1 cellular context compared by ENCODE assay signal in the genomic region with DNA sequence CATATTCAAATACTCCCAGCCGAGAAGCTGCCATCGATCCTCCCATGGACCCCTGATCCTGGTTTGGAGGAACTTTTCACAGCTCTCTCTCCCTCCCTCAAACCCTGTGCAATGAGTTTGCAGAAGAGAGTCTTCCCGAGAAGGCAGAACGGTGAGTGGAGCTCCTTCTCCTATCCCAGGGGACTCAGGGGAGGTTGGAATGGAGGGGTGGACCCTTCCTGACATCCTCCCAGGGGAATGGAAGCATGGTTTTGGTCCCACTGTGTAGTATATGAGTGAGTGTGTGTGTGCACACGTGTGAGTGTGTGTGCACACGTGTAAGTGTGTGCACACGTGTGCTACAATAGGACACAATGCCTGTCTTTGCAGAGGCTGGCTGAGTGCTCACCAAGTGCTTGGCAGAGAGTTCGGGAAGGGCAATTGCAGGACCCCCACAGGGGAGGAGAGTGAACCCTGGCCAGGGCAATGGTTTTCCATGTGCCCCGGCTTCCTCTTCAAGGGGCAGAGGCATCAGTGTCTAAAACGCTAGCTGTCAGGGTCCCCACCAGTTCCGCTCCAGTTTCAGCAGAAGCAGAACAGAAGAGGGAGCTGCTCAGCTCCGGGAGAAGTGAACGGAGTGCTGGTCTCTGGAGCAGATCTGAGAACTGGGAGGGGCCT.
TF ChIP-seq lines count a peak whose summit lies in the region.

No MANE protein-coding gene starts in this region.

TF ChIP-seq in SK-N-SH, 30 proteins besides CTCF, POLR2A, EP300 and RAD21 (continued from another document):
- TF ChIP-seq, protein P1, sequence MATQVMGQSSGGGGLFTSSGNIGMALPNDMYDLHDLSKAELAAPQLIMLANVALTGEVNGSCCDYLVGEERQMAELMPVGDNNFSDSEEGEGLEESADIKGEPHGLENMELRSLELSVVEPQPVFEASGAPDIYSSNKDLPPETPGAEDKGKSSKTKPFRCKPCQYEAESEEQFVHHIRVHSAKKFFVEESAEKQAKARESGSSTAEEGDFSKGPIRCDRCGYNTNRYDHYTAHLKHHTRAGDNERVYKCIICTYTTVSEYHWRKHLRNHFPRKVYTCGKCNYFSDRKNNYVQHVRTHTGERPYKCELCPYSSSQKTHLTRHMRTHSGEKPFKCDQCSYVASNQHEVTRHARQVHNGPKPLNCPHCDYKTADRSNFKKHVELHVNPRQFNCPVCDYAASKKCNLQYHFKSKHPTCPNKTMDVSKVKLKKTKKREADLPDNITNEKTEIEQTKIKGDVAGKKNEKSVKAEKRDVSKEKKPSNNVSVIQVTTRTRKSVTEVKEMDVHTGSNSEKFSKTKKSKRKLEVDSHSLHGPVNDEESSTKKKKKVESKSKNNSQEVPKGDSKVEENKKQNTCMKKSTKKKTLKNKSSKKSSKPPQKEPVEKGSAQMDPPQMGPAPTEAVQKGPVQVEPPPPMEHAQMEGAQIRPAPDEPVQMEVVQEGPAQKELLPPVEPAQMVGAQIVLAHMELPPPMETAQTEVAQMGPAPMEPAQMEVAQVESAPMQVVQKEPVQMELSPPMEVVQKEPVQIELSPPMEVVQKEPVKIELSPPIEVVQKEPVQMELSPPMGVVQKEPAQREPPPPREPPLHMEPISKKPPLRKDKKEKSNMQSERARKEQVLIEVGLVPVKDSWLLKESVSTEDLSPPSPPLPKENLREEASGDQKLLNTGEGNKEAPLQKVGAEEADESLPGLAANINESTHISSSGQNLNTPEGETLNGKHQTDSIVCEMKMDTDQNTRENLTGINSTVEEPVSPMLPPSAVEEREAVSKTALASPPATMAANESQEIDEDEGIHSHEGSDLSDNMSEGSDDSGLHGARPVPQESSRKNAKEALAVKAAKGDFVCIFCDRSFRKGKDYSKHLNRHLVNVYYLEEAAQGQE (IDR thresholded peaks at IDR 0.05; ENCODE audit: low read depth, low read length): no peak
- no peak for TF ChIP-seq MXI1 (IDR thresholded peaks at IDR 0.05; ENCODE audit: low read depth, low read length)
- no peak for TF ChIP-seq FOSL2 (IDR thresholded peaks at IDR 0.05; ENCODE audit: borderline replicate concordance, low read depth)
